ENCODE assay signal across 26 cellular contexts in the genomic region with DNA sequence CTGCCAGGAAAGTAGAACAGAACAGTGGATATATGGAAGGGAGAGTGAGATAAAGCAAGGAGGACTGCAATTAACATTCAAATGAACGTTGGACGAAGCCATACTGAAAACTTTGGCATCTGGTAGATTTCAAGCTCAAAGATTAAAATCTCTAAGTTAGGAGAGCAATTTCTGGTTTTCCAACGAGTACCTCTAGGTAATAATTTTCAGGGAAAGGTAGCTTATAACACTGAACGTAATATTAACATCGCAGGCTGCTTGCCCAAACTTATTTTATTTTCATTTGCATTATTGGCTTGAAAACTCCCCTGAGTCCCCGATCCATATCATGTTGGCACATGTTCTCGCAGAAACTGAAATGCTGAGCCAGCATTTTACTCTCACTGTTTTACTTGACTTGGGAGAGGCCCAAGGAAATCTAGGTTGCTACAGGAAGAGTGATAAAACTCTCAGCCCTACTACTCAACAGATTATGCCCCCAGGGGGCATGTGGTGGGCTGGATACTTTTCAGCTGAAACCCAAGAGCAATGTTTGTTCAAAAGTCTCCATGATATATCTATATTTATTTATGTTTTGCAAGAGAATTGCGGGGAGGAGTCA.
"Had no signal": no experiment of that assay in that cellular context is flagged by ENCODE, and none has a peak within 500 bp of the region (broad histone marks: within the 10 kb centered on the region; RNA-seq: fewer than 3 reads in every experiment).

No MANE protein-coding gene starts in this region.

- H3K4me3 Mint-ChIP-seq: activated naive CD8-positive, alpha-beta T cell; activated T-cell treated with anti-CD3 and anti-CD28 coated beads, Interleukin-2, amount 50 U/mL, for 4 hours; immature natural killer cell; mesothelial cell of epicardium; naive thymus-derived CD8-positive, alpha-beta T cell; WTC11 had no signal

- H3K4me3 ChIP-seq: adrenal gland, ascending aorta, esophagus muscularis mucosa, hepatocyte, prostate gland, spleen, upper lobe of left lung had no signal

- H3K36me3 Mint-ChIP-seq: activated naive CD8-positive, alpha-beta T cell; immature natural killer cell; mesothelial cell of epicardium had no signal

- H3K27me3 ChIP-seq: adrenal gland, ascending aorta, brain microvascular endothelial cell, esophagus muscularis mucosa, hepatocyte, spleen, upper lobe of left lung had no signal

- H3K9me3 ChIP-seq: adrenal gland, ascending aorta, prostate gland, upper lobe of left lung had no signal

- DNase-seq: activated CD4-positive, alpha-beta T cell treated with anti-CD3 and anti-CD28 coated beads for 4 hours; activated CD4-positive, alpha-beta T cell treated with anti-CD3 and anti-CD28 coated beads, Interleukin-2, amount 50 U/mL, for 48 hours; activated CD8-positive, alpha-beta memory T cell treated with anti-CD3 and anti-CD28 coated beads, Interleukin-2, amount 50 U/mL, for 48 hours; activated naive CD4-positive, alpha-beta T cell; activated T-cell treated with anti-CD3 and anti-CD28 coated beads, Interleukin-2, amount 50 U/mL, for 4 hours; adrenal gland; brain microvascular endothelial cell; central memory CD4-positive, alpha-beta T cell; dermis blood vessel endothelial cell; effector memory CD4-positive, alpha-beta T cell; glutamatergic neuron; immature natural killer cell; naive thymus-derived CD8-positive, alpha-beta T cell; spleen; stimulated activated CD4-positive, alpha-beta T cell treated with anti-CD3 and anti-CD28 coated beads, Interleukin-4, amount 100 ng/mL, for 1 hour; stimulated activated naive CD4-positive, alpha-beta T cell; upper lobe of left lung had no signal

- H3K27ac Mint-ChIP-seq: activated naive CD8-positive, alpha-beta T cell; activated T-helper 2 cell treated with anti-CD3 and anti-CD28 coated beads, Interferon-gamma antibody, Interleukin-2, Interleukin-4, amounts not matched to agents 10 μg/mL and 5 μg/mL and 100 μg/mL, durations not matched to agents 14 hours and 24 hours and 36 hours; immature natural killer cell; mesothelial cell of epicardium; naive thymus-derived CD8-positive, alpha-beta T cell; WTC11 had no signal

- H3K4me1 Mint-ChIP-seq: immature natural killer cell had no signal

- H3K36me3 ChIP-seq: adrenal gland, ascending aorta, brain microvascular endothelial cell, esophagus muscularis mucosa, prostate gland, spleen, upper lobe of left lung had no signal

- H3K27ac ChIP-seq: adrenal gland, ascending aorta, brain microvascular endothelial cell, esophagus muscularis mucosa, hepatocyte, prostate gland, spleen, upper lobe of left lung had no signal

- ATAC-seq: activated T-cell treated with anti-CD3 and anti-CD28 coated beads, Interleukin-2, amount 50 U/mL, for 4 hours; left lobe of liver; naive thymus-derived CD8-positive, alpha-beta T cell; WTC11 had no signal

- H3K4me2 ChIP-seq: hepatocyte had no signal

- H3K9me3 Mint-ChIP-seq: activated T-cell treated with anti-CD3 and anti-CD28 coated beads, Interleukin-2, amount 50 U/mL, for 4 hours; activated T-helper 2 cell treated with anti-CD3 and anti-CD28 coated beads, Interferon-gamma antibody, Interleukin-2, Interleukin-4, amounts not matched to agents 10 μg/mL and 5 μg/mL and 100 μg/mL, durations not matched to agents 14 hours and 24 hours and 36 hours had no signal

- H2AFZ ChIP-seq: hepatocyte had no signal

- H3K4me1 ChIP-seq: adrenal gland, ascending aorta, esophagus muscularis mucosa, prostate gland, spleen, upper lobe of left lung had no signal
